26 cellular contexts compared by ENCODE assay signal in genomic region chr6:17663203-17663602, GRCh38. TPM values are rescaled to one million over a fixed set of nuclear protein-coding genes. Genes with fewer than 3 reads are reported as not detected.
A peak's percentile ranks its signal among the peaks of the same experiment; 100 is the strongest.
DNase-seq lines count a peak whose midpoint lies in the region; ATAC-seq, FAIRE-seq and TF ChIP-seq lines count a peak whose summit lies in the region.
"Had no signal": no experiment of that assay in that cellular context is flagged by ENCODE, and none has a peak within 500 bp of the region (broad histone marks: within the 10 kb centered on the region; RNA-seq: fewer than 3 reads in every experiment).

No MANE protein-coding gene starts in this region.

- H3K36me3 Mint-ChIP-seq in CD8-positive, alpha-beta memory T cell, result peaks cover 23 to 75% (median 26%) of the 10 kb centered on the region in 3 donors
- H3K36me3 Mint-ChIP-seq in T-cell (peaks cover 52% of the 10 kb centered on the region), natural killer cell (peaks cover 20% of the 10 kb centered on the region), H9 (ENCODE audit: insufficient read depth in 1 of 3, low read depth in 3 of 3) (peaks cover 37 to 87% (median 82%) of the 10 kb centered on the region in 3 experiments; a peak in 6 of 7 replicates)

- H3K36me3 ChIP-seq in CD8-positive, alpha-beta memory T cell (ENCODE audit: insufficient read depth, low read length), result peaks cover 33% of the 10 kb centered on the region
- H3K36me3 ChIP-seq in K562 (ENCODE audit: control insufficient read depth, insufficient read depth, low read length) (peaks cover 93% of the 10 kb centered on the region), upper lobe of left lung (peaks cover 17 to 94% (median 29%) of the 10 kb centered on the region in 4 donors)

- H3K9me1 ChIP-seq in K562 (ENCODE audit: control insufficient read depth, insufficient read depth, low read length), result no peaks in the 10 kb centered on the region

- H2AFZ ChIP-seq in K562 (ENCODE audit: low read depth, low read length), result no peak overlapping the region
- H2AFZ ChIP-seq in H9 (ENCODE audit: low read length), result no peak overlapping the region
- H2AFZ ChIP-seq: GM23248 had no signal

- no peak overlapping the region for H3K4ac ChIP-seq in H9 (ENCODE audit: low read depth, low read length)

- no peak overlapping the region for H3K4me2 ChIP-seq in K562 (ENCODE audit: insufficient read depth, low read length)
- H3K4me2 ChIP-seq in H9 (ENCODE audit: insufficient read depth, insufficient read length, low read length), result no peak overlapping the region

- no peak overlapping the region for H2AK5ac ChIP-seq in H9 (ENCODE audit: insufficient read length, low read length)

- intact Hi-C loops in K562 (cut with micrococcal nuclease), result no loop called here
- intact Hi-C loops in natural killer cell (cut with micrococcal nuclease), result loop anchor here (5.0 kb wide), 2 partner anchors 44 to 61 kb away; partner anchors contain the start of genes FAM8A1 and NUP153

- peaks cover 12% of the 10 kb centered on the region for H3K4me1 ChIP-seq in CD8-positive, alpha-beta memory T cell (ENCODE audit: insufficient read depth, low read length)
- no peaks in the 10 kb centered on the region; a peak in 1 of 5 replicates for H3K4me1 ChIP-seq in K562 (replicated peaks in 1 of 2; ENCODE audit: control insufficient read depth in 2 of 2, insufficient read depth in 2 of 2, low read length in 2 of 2)
- no peaks in the 10 kb centered on the region for H3K4me1 ChIP-seq in upper lobe of left lung
- H3K4me1 ChIP-seq in H9 (ENCODE audit: insufficient read depth, low read length), result no peaks in the 10 kb centered on the region

- no peak overlapping the region for H3T11ph ChIP-seq in H9 (ENCODE audit: low read length)

- H3K79me2 ChIP-seq in K562 (ENCODE audit: control insufficient read depth, insufficient read depth, low read length) (peaks cover 73% of the 10 kb centered on the region), H9 (ENCODE audit: insufficient read depth, low read length) (peaks cover 2% of the 10 kb centered on the region; the same call in 1 of the 2 replicates)

- H3K14ac ChIP-seq in H9 (ENCODE audit: insufficient read depth, low read length), result no peak overlapping the region

- H3K9me3 Mint-ChIP-seq in CD8-positive, alpha-beta memory T cell, result no peaks in the 10 kb centered on the region
- H3K9me3 Mint-ChIP-seq in T-cell (no peaks in the 10 kb centered on the region), natural killer cell (no peaks in the 10 kb centered on the region), H9 (no peaks in the 10 kb centered on the region)
- H3K9me3 Mint-ChIP-seq: CD4-positive, alpha-beta T cell had no signal

- H3K4me3 ChIP-seq in CD8-positive, alpha-beta memory T cell (ENCODE audit: low read length), result no peak overlapping the region
- H3K4me3 ChIP-seq in K562 (no peak overlapping the region), upper lobe of left lung (no peak overlapping the region)
- H3K4me3 ChIP-seq: GM23248, HAP-1 had no signal

- H3K9ac ChIP-seq in K562 (ENCODE audit: insufficient read depth in 1 of 2, low read depth in 2 of 2, low read length in 2 of 2) (no peak overlapping the region), H9 (ENCODE audit: extremely low read depth, insufficient read length, low read length) (no peak overlapping the region)
- H3K9ac ChIP-seq: GM23248 had no signal

- no peaks in the 10 kb centered on the region; the same call in 1 of the 2 replicates for H4K20me1 ChIP-seq in K562 (replicated peaks; ENCODE audit: control insufficient read depth, insufficient read depth, low read length)
- H4K20me1 ChIP-seq in H9 (ENCODE audit: control insufficient read depth, insufficient read depth, insufficient read length), result no peaks in the 10 kb centered on the region

- H2BK12ac ChIP-seq in H9 (ENCODE audit: insufficient read length, low read depth, low read length), result no peak overlapping the region

- no peak overlapping the region for H2BK120ac ChIP-seq in H9 (ENCODE audit: low read depth, low read length, poor library complexity, severe bottlenecking)

- no peak overlapping the region for H3K18ac ChIP-seq in H9 (ENCODE audit: insufficient read length, low read depth, low read length)

- H3K27me3 Mint-ChIP-seq in CD8-positive, alpha-beta memory T cell, result no peaks in the 10 kb centered on the region
- no peaks in the 10 kb centered on the region for H3K27me3 Mint-ChIP-seq in T-cell
- no peaks in the 10 kb centered on the region for H3K27me3 Mint-ChIP-seq in natural killer cell (ENCODE audit: low read depth in 2 of 2)
- no peaks in the 10 kb centered on the region for H3K27me3 Mint-ChIP-seq in H9 (ENCODE audit: low read depth)
- H3K27me3 Mint-ChIP-seq: CD4-positive, alpha-beta T cell had no signal

- TF ChIP-seq POLR2A in K562 (conservative IDR thresholded peaks at IDR 0.05) (no peak), upper lobe of left lung (IDR thresholded peaks at IDR 0.05) (no peak)

- peak overlapping the region; percentile 64 to 98 (median 92) for H3K27ac Mint-ChIP-seq in CD8-positive, alpha-beta memory T cell
- H3K27ac Mint-ChIP-seq in T-cell (peak overlapping the region; percentile 79 to 83), natural killer cell (peak overlapping the region; percentile 76 to 93), H9 (no peak overlapping the region)

- in situ Hi-C loops in K562 (cut with MboI), result no loop called here

- WGBS in K562 (ENCODE audit: insufficient coverage, low coverage, missing lambda C conversion rate), result 66% methylated on average over 4 of the region's 4 CpGs
- WGBS in upper lobe of left lung, 2 donors, result 88 to 90% methylated on average over 4 of the region's 4 CpGs
- no CpG with 5 or more reads among the region's 4 CpGs for WGBS in H9 (ENCODE audit: extremely low coverage, insufficient read length, low lambda C conversion rate)

- peak overlapping the region in 3 of 7 donors; percentile 40 to 76 (median 69) for H3K4me3 Mint-ChIP-seq in CD8-positive, alpha-beta memory T cell
- H3K4me3 Mint-ChIP-seq in T-cell (no peak overlapping the region), natural killer cell (peak overlapping the region; percentile 87), H9 (no peak overlapping the region)
- H3K4me3 Mint-ChIP-seq: CD4-positive, alpha-beta T cell had no signal

- TF ChIP-seq RAD21 in K562 (CRISPR knock-in tag; conservative IDR thresholded peaks at IDR 0.05 in 1 of 2, IDR thresholded peaks at IDR 0.05 in 1 of 2), result no peak

- no TSS peak for BruUV-seq in K562 (replicated peaks; lab: Mats Ljungman, UMichigan)

- H3K79me1 ChIP-seq in H9 (ENCODE audit: insufficient read depth, low read depth, low read length, poor library complexity, severe bottlenecking), result peaks cover 3% of the 10 kb centered on the region

- FAIRE-seq in K562 (lab: Jason Lieb, UNC), result no peak
- FAIRE-seq: G401.6, GM12892, HTR-8/SVneo had no signal

- peaks cover 33 to 54% (median 45%) of the 10 kb centered on the region in 3 donors for H3K4me1 Mint-ChIP-seq in CD8-positive, alpha-beta memory T cell
- H3K4me1 Mint-ChIP-seq in T-cell (peaks cover 29 to 35% (median 33%) of the 10 kb centered on the region in 3 donors), natural killer cell (peaks cover 39 to 56% of the 10 kb centered on the region in 2 donors), H9 (no peaks in the 10 kb centered on the region)

- no peak overlapping the region for H3K23ac ChIP-seq in H9 (ENCODE audit: insufficient read length, low read depth, low read length)

- no peak overlapping the region for H4K5ac ChIP-seq in H9 (ENCODE audit: insufficient read length, low read depth, low read length)

- no peak overlapping the region for H4K8ac ChIP-seq in H9 (replicated peaks; ENCODE audit: insufficient read length, low read depth, low read length)

- ATAC-seq in T-cell (replicated peaks in 1 of 4), result no peak
- ATAC-seq in K562, result peak; percentile 40
- no peak for ATAC-seq in natural killer cell
- ATAC-seq in HG03457 (IDR thresholded peaks at IDR 0.05; ENCODE audit: unreplicated experiment), result no peak
- ATAC-seq in upper lobe of left lung (ENCODE audit: low FRiP score in 2 of 2), result no peak
- no peak for ATAC-seq in HG02938 (IDR thresholded peaks at IDR 0.05; ENCODE audit: unreplicated experiment)
- ATAC-seq: PC-3 had no signal

- H3K27me3 ChIP-seq in CD8-positive, alpha-beta memory T cell (ENCODE audit: insufficient read depth, low read length, poor library complexity, severe bottlenecking), result no peaks in the 10 kb centered on the region
- H3K27me3 ChIP-seq in K562 (ENCODE audit: control insufficient read depth in 2 of 2, insufficient read depth in 2 of 2, low read length in 2 of 2), result no peaks in the 10 kb centered on the region
- H3K27me3 ChIP-seq in upper lobe of left lung, result no peaks in the 10 kb centered on the region
- no peaks in the 10 kb centered on the region for H3K27me3 ChIP-seq in H9 (ENCODE audit: insufficient read depth, low read length)

- H3K9me3 ChIP-seq in CD8-positive, alpha-beta memory T cell (ENCODE audit: low read length), result no peaks in the 10 kb centered on the region
- no peaks in the 10 kb centered on the region for H3K9me3 ChIP-seq in K562 (replicated peaks; ENCODE audit: control insufficient read depth, insufficient read depth, low read depth, low read length)
- no peaks in the 10 kb centered on the region for H3K9me3 ChIP-seq in upper lobe of left lung
- no peaks in the 10 kb centered on the region for H3K9me3 ChIP-seq in H9 (ENCODE audit: control insufficient read depth, low read depth, low read length)
- H3K9me3 ChIP-seq: HAP-1 had no signal

- no peak overlapping the region for H2BK5ac ChIP-seq in H9 (ENCODE audit: insufficient read length, low read length)

- no peak for TF ChIP-seq CTCF in K562 (IDR thresholded peaks at IDR 0.05 in 2 of 3, conservative IDR thresholded peaks at IDR 0.05 in 1 of 3; ENCODE audit: insufficient read depth in 2 of 3, low read depth in 1 of 3, low read length in 3 of 3)
- TF ChIP-seq CTCF in natural killer cell (IDR thresholded peaks at IDR 0.05), result no peak
- TF ChIP-seq CTCF in upper lobe of left lung (IDR thresholded peaks at IDR 0.05), result no peak
- no peak for TF ChIP-seq CTCF in H9 (conservative IDR thresholded peaks at IDR 0.05)

- TF ChIP-seq EP300 in K562 (IDR thresholded peaks at IDR 0.05; ENCODE audit: low read length), result no peak
- no peak for TF ChIP-seq EP300 in upper lobe of left lung (IDR thresholded peaks at IDR 0.05)

- no peak overlapping the region for H2BK20ac ChIP-seq in H9 (ENCODE audit: low read depth, low read length, poor library complexity, severe bottlenecking)

- H4K91ac ChIP-seq in H9 (ENCODE audit: insufficient read length, low read depth, low read length), result no peak overlapping the region

- no peak overlapping the region for H3K56ac ChIP-seq in H9 (ENCODE audit: insufficient read length, low read depth, low read length)

- H3K27ac ChIP-seq in CD8-positive, alpha-beta memory T cell (ENCODE audit: low read depth, low read length), result no peak overlapping the region
- H3K27ac ChIP-seq in K562 (ENCODE audit: extremely low read depth, low read depth, low read length), result no peak overlapping the region
- no peak overlapping the region for H3K27ac ChIP-seq in upper lobe of left lung
- no peak overlapping the region for H3K27ac ChIP-seq in H9 (ENCODE audit: insufficient read length, low read depth, low read length)
- H3K27ac ChIP-seq: GM23248 had no signal

- CTCF ChIA-PET in CD8-positive, alpha-beta memory T cell (lab: Charles Lee), result no interaction called here
- CTCF ChIA-PET in T-cell (lab: Charles Lee) (no interaction called here), K562 (lab: Yijun Ruan, JAX; ENCODE audit: low intra/inter-chr PET ratio) (interaction anchor here (0.5 kb wide), 1 partner anchor 19 kb away, joined by 4 read pairs; no protein-coding TSS in a partner anchor)

- no peak overlapping the region for H2BK15ac ChIP-seq in H9 (ENCODE audit: low read depth, low read length)

- H3K23me2 ChIP-seq in H9 (ENCODE audit: insufficient read length, low read depth, low read length, poor library complexity, severe bottlenecking), result no peaks in the 10 kb centered on the region

- DNase-seq in CD8-positive, alpha-beta memory T cell, result no peak
- DNase-seq in T-cell (no peak), K562 (ENCODE audit: extremely low read depth in 1 of 4, low spot score in 3 of 4) (peak in 1 of 4 experiments; percentile 40), natural killer cell (no peak), upper lobe of left lung (no peak), H9 (no peak)
- DNase-seq: Calu3; CD4-positive, alpha-beta T cell; DMS153; GM23248; IMR-90; MV-4-11; NCI-H1105 treated with DMSO at 0.1 percent for 48 hours; NCI-H1694; NCI-H2081; NCI-H2171 treated with DMSO at 0.1 percent for 48 hours; NCI-H524 treated with DMSO at 0.1 percent for 48 hours; NCI-H82; PC-3; SHP77 had no signal

- POLR2A ChIA-PET in CD8-positive, alpha-beta memory T cell (lab: Charles Lee), result no interaction called here
- POLR2A ChIA-PET in T-cell (lab: Charles Lee), result no interaction called here
- POLR2A ChIA-PET in K562 (lab: Yijun Ruan, JAX), result interaction anchor here (0.5 kb wide), 1 partner anchor 33 kb away, joined by 3 read pairs; no protein-coding TSS in a partner anchor

RNA-seq across cellular contexts. Expression of gene NUP153, which starts 43.5 kb away (rescaled TPM):
- total RNA-seq in CD8-positive, alpha-beta memory T cell, result 100 to 1,000 TPM in 1 of 2 experiments, 10 to 100 TPM in 1; 97.4 to 104 TPM
- 4.3 TPM for polyA plus RNA-seq in CD8-positive, alpha-beta memory T cell
- 10 to 100 TPM; 46.4 to 58.5 (median 54.2) TPM for total RNA-seq in T-cell
- 74.3 and 181 TPM in 2 replicates for total RNA-seq in K562 (2011; cell fraction: chromatin; rRNA removed; ENCODE audit: low replicate concordance)
- 48.2 and 59.3 TPM in 2 replicates for total RNA-seq in K562 (2011; cell fraction: nucleolus; rRNA removed)
- total RNA-seq in K562 (2011; cell fraction: nucleoplasm; rRNA removed), result 75.8 and 76.4 TPM in 2 replicates
- total RNA-seq in K562 (2014; rRNA removed), result 61.1 and 75.3 TPM in 2 replicates
- total RNA-seq in K562 (2014; rRNA removed; fragmentation: Illumina TruSeq; extraction: Trizol), result 84.8 and 96.0 TPM in 2 replicates
- 82.3 and 89.0 TPM in 2 replicates for total RNA-seq in K562 (2015; rRNA removed; fragmentation: Illumina TruSeq; extraction: Trizol)
- total RNA-seq in K562 (2021), result 104 and 108 TPM in 2 replicates
- 91.5 and 110 TPM in 2 replicates for polyA plus RNA-seq in K562 (2011; rRNA removed)
- polyA plus RNA-seq in K562 (2011; cell fraction: cytosol; rRNA removed), result 68.3 and 73.2 TPM in 2 replicates
- 93.8 and 98.5 TPM in 2 replicates for polyA plus RNA-seq in K562 (2011; cell fraction: nucleus; rRNA removed)
- 48.9 and 59.8 TPM in 2 replicates for polyA plus RNA-seq in K562 (2012)
- polyA plus RNA-seq in K562 (2014; fragmentation: Illumina TruSeq; extraction: Trizol), result 96.4 and 110 TPM in 2 replicates
- polyA plus RNA-seq in K562 (2014; fragmentation: Nextera tagmentation; extraction: Ambion mirVana), result 10 to 100 TPM; 21.9 to 31.8 TPM
- polyA plus RNA-seq in K562 (2014; rRNA removed), result 72.4 and 72.8 TPM in 2 replicates
- polyA minus RNA-seq in K562 (2011; rRNA and poly(A)+ RNA removed), result 136 and 137 TPM in 2 replicates
- 54.4 and 71.0 TPM in 2 replicates for polyA minus RNA-seq in K562 (2011; cell fraction: cytosol; rRNA and poly(A)+ RNA removed)
- 37.6 and 61.4 TPM in 2 replicates for polyA minus RNA-seq in K562 (2011; cell fraction: nucleus; rRNA and poly(A)+ RNA removed)
- total RNA-seq in natural killer cell, result 10 to 100 TPM; 67.5 to 74.9 (median 68.0) TPM
- total RNA-seq in upper lobe of left lung, result 10 to 100 TPM; 16.9 to 43.8 (median 29.0) TPM
- 96.1 and 99.3 TPM in 2 replicates for total RNA-seq in H9 (2021)

Comparison
In these comparisons a context has a peak if more than half of its experiments do, and no peak if none do; other contexts are left out.
1. H3K27ac Mint-ChIP-seq: peak in CD8-positive, alpha-beta memory T cell (8 of 8), T-cell (2 of 2) and natural killer cell (2 of 2); none in H9 (0 of 3).